1 cellular context compared by ENCODE assay signal in genomic region chr11:126149759-126150236, GRCh38.
A peak's percentile ranks its signal among the peaks of the same experiment; 100 is the strongest.
TF ChIP-seq lines count a peak whose summit lies in the region.

No MANE protein-coding gene starts in this region.

TF ChIP-seq in HepG2, 621 proteins besides CTCF, POLR2A, EP300 and RAD21 (continued from another document):
- TF ChIP-seq UBTF (CRISPR knock-in tag; IDR thresholded peaks at IDR 0.05) (0 out of 2 replicates have a peak, but pooled peaks have one; percentile 29), SRY (CRISPR knock-in tag; IDR thresholded peaks at IDR 0.05) (no peak), HNRNPL (IDR thresholded peaks at IDR 0.05; ENCODE audit: low read depth, low read length) (0 out of 2 replicates have a peak, but pooled peaks have one; percentile 16), ZNF430 (CRISPR knock-in tag; IDR thresholded peaks at IDR 0.05) (no peak), NKX3-1 (CRISPR knock-in tag; IDR thresholded peaks at IDR 0.05) (no peak), SP5 (CRISPR knock-in tag; IDR thresholded peaks at IDR 0.05; ENCODE audit: borderline replicate concordance, low read depth) (peak; percentile 92), FOXP4 (CRISPR knock-in tag; IDR thresholded peaks at IDR 0.05) (peak; percentile 53; the same call in 1 of the 2 replicates), ZNF687 (CRISPR knock-in tag; IDR thresholded peaks at IDR 0.05) (peak; percentile 63), HMG20B (CRISPR knock-in tag; conservative IDR thresholded peaks at IDR 0.05) (no peak), PRDM4 (CRISPR knock-in tag; IDR thresholded peaks at IDR 0.05; ENCODE audit: borderline replicate concordance) (no peak), KAT2B (IDR thresholded peaks at IDR 0.05; ENCODE audit: borderline replicate concordance, low read depth, low read length) (no peak)
